In genomic region chr17:42553866-42554249, GRCh38 we compare ENCODE assay signal across 1 cellular context.
TF ChIP-seq lines count a peak whose summit lies in the region.

No MANE protein-coding gene starts in this region.

TF ChIP-seq in K562, 482 proteins besides CTCF, POLR2A, EP300 and RAD21:
- TF ChIP-seq MYC (IDR thresholded peaks at IDR 0.05; ENCODE audit: low read depth, low read length) (peak; percentile 9; the same call in 1 of the 2 replicates), MYC (CRISPR knock-in tag; IDR thresholded peaks at IDR 0.05; ENCODE audit: borderline replicate concordance, low read depth) (no peak), PTBP1 (IDR thresholded peaks at IDR 0.05; ENCODE audit: low read depth, low read length) (peak; percentile 71; the same call in 1 of the 2 replicates), POU5F1 (IDR thresholded peaks at IDR 0.05; ENCODE audit: borderline replicate concordance, low read depth, low read length, partially characterized antibody) (no peak), KDM1A (IDR thresholded peaks at IDR 0.05) (peak; percentile 65 to 84), BCOR (IDR thresholded peaks at IDR 0.05) (peak; percentile 93), GATAD2B (IDR thresholded peaks at IDR 0.05; ENCODE audit: borderline replicate concordance) (no peak), ZFP36 (IDR thresholded peaks at IDR 0.05; ENCODE audit: low read depth, low read length, partially characterized antibody) (peak; percentile 94), SMARCA5 (IDR thresholded peaks at IDR 0.05) (peak; percentile 92), ZNF584 (CRISPR knock-in tag; IDR thresholded peaks at IDR 0.05; ENCODE audit: low read depth) (no peak), RBBP5 (IDR thresholded peaks at IDR 0.05; ENCODE audit: borderline replicate concordance, insufficient read depth, low read length, poor library complexity, severe bottlenecking) (peak; percentile 4), DACH1 (IDR thresholded peaks at IDR 0.05; ENCODE audit: partially characterized antibody) (no peak), ZBTB7A (IDR thresholded peaks at IDR 0.05; ENCODE audit: borderline replicate concordance, control insufficient read depth, low read depth, low read length) (0 out of 2 replicates have a peak, but pooled peaks have one; percentile 3), RBM25 (IDR thresholded peaks at IDR 0.05; ENCODE audit: low read depth, low read length, severe bottlenecking) (peak; percentile 64), RCOR1 (IDR thresholded peaks at IDR 0.05; ENCODE audit: borderline replicate concordance in 1 of 2, low read depth in 2 of 2, low read length in 2 of 2) (peak in 1 of 2 experiments; percentile 58; a peak in 2 of 4 replicates), SMC3 (conservative IDR thresholded peaks at IDR 0.05; ENCODE audit: insufficient read depth, low read depth, low read length) (no peak)
- TF ChIP-seq, protein P1, sequence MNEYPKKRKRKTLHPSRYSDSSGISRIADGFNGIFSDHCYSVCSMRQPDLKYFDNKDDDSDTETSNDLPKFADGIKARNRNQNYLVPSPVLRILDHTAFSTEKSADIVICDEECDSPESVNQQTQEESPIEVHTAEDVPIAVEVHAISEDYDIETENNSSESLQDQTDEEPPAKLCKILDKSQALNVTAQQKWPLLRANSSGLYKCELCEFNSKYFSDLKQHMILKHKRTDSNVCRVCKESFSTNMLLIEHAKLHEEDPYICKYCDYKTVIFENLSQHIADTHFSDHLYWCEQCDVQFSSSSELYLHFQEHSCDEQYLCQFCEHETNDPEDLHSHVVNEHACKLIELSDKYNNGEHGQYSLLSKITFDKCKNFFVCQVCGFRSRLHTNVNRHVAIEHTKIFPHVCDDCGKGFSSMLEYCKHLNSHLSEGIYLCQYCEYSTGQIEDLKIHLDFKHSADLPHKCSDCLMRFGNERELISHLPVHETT (CRISPR knock-in tag; conservative IDR thresholded peaks at IDR 0.05 in 1 of 2, IDR thresholded peaks at IDR 0.05 in 1 of 2) = 0 out of 4 replicates have a peak, but pooled peaks of 1 of the 2 experiments have one; percentile 14
TF ChIP-seq in K562: peak in this region for 11.
